ENCODE assay signal across 1 cellular context in the genomic region with DNA sequence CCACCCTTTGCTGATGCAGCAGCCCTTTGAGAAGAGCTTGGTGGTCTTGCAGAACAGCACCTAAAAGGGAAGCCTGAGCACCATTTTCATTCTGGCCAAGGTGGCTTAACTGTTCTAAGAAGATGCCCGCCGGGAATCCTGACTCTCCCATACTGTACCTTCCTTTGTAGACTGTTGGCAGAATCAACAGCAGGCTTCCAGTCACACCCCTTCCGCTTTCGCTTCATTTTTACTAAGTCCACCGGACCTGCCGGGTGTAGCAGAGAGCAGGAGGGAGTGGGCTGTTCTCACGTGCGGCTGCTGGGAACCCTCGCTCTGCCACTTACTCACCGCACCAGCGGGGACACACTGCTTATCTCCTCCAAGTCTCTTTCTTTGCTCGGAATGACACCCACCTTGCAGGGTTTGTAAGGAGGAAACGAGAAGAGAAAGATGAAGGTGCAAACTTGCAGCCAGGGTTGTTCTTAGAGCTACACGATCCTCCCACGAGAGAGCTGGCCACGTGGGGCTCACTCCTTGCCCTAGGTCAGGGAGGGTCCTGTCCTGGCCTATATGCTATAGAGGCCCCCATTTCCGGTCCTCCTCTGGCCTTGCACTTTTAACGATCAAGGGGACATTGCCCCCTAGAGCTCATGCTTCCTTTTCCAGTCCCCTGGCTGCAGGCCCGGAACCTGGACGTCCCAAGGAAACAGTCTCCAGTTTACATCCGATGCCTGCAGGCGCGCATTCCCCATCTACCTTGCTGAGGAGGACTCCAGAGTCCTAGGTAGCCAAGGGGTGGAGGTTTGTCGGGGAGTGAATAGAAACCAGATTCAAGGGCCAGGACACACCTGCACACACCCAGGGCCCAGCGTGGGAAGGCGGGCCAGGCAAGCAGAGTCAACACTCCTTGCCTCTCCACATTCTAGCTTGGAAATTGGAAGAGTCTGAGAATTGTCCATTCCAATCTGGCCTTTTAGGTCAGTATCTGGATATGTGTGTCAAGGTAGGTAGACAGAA.
TF ChIP-seq lines count a peak whose summit lies in the region.

No MANE protein-coding gene starts in this region.

TF ChIP-seq in H1, 55 proteins besides CTCF, POLR2A, EP300 and RAD21 (continued from another document):
- TF ChIP-seq JUN (IDR thresholded peaks at IDR 0.05; ENCODE audit: low read depth, low read length) (no peak), POLR2AphosphoS5 (IDR thresholded peaks at IDR 0.05; ENCODE audit: low read depth, low read length) (no peak), SP2 (IDR thresholded peaks at IDR 0.05; ENCODE audit: low read length) (no peak), ZNF274 (IDR thresholded peaks at IDR 0.05; ENCODE audit: borderline replicate concordance, extremely low read depth, low read length) (no peak), BACH1 (IDR thresholded peaks at IDR 0.05; ENCODE audit: low read length) (no peak), TBP (IDR thresholded peaks at IDR 0.05; ENCODE audit: low read depth, low read length) (no peak), NANOG (IDR thresholded peaks at IDR 0.05; ENCODE audit: insufficient read depth, low read depth, low read length, poor library complexity, severe bottlenecking) (no peak), KDM5A (IDR thresholded peaks at IDR 0.05; ENCODE audit: low read length) (no peak), ASH2L (IDR thresholded peaks at IDR 0.05; ENCODE audit: low read length) (no peak), FOSL1 (IDR thresholded peaks at IDR 0.05; ENCODE audit: insufficient read depth, low read depth, low read length) (no peak), POU5F1 (IDR thresholded peaks at IDR 0.05; ENCODE audit: low read depth, low read length) (no peak), BCL11A (IDR thresholded peaks at IDR 0.05; ENCODE audit: low read depth in 2 of 2, low read length in 2 of 2) (no peak), PHF8 (conservative IDR thresholded peaks at IDR 0.05; ENCODE audit: low read depth, low read length) (no peak), KDM1A (IDR thresholded peaks at IDR 0.05; ENCODE audit: borderline replicate concordance, low read length) (no peak)
